In the genomic region with DNA sequence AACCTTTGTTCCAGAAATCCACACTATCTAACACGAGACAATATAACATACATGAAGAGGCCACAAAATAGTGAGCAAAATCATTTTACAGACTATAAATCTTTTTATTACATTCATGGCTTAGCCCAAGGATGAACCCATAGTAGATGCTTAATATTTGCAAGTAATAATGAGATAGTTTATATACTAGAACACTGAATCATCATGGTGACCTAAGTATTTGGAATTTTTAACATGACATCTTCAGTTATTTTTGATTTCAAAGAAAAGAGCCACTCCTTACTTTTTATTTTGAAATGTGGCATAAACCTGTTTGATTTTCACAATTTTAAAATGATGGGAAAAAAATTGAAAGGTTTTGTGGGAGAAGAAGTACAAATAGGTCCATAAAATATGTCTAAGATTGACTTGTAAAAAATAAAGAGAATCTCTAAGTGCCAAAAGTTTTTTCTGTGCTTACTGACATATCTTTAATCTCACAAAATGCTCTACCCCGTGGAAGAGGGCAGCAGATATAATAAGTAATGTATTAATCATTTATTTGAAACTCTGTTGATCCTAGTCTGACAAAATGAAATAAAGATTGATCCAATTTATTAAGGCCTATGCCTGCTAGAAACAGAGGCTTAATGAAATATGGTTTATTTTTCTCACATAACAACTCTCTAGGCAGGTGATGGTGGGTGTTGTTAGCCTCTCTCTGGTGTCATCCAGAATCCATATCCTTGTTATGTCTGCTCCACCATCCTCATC, we compare ENCODE assay signal across 16 cellular contexts.
"Had no signal": no experiment of that assay in that cellular context is flagged by ENCODE, and none has a peak within 500 bp of the region (broad histone marks: within the 10 kb centered on the region; RNA-seq: fewer than 3 reads in every experiment).

No MANE protein-coding gene starts in this region.

- H3K27ac ChIP-seq: gastroesophageal sphincter, upper lobe of right lung had no signal

- H3K27me3 ChIP-seq: gastroesophageal sphincter, upper lobe of right lung had no signal

- H3K4me1 ChIP-seq: gastroesophageal sphincter, upper lobe of right lung had no signal

- H3K9me3 ChIP-seq: gastroesophageal sphincter, upper lobe of right lung had no signal

- ATAC-seq: activated CD8-positive, alpha-beta T cell treated with anti-CD3 and anti-CD28 coated beads, Interleukin-2, amount 10 ng/mL, durations not matched to agents 7 days and 5 days; activated naive CD4-positive, alpha-beta T cell treated with anti-CD3 and anti-CD28 coated beads, Interleukin-2, amount 50 U/mL, for 72 hours; esophagus mucosa; gastroesophageal sphincter; naive thymus-derived CD4-positive, alpha-beta T cell; upper lobe of right lung had no signal

- H3K36me3 ChIP-seq: gastroesophageal sphincter, upper lobe of right lung had no signal

- H3K4me3 ChIP-seq: gastroesophageal sphincter, upper lobe of right lung had no signal

- DNase-seq: activated CD4-positive, alpha-beta T cell treated with anti-CD3 and anti-CD28 coated beads for 1 hour; activated CD4-positive, alpha-beta T cell treated with anti-CD3 and anti-CD28 coated beads, Interleukin-2, amount 50 U/mL, for 1 hour; activated CD8-positive, alpha-beta T cell treated with anti-CD3 and anti-CD28 coated beads, Interleukin-2, amount 10 ng/mL, durations not matched to agents 7 days and 5 days; activated gamma-delta T cell treated with Interleukin-2 at 50 U/mL for 16 hours; effector memory CD4-positive, alpha-beta T cell; head of caudate nucleus; hypothalamus; naive thymus-derived CD4-positive, alpha-beta T cell; posterior cingulate gyrus; stimulated activated CD4-positive, alpha-beta T cell treated with anti-CD3 and anti-CD28 coated beads, Interleukin-4, amount 100 ng/mL, for 24 hours; stimulated activated naive CD4-positive, alpha-beta T cell treated with Interleukin-2 at 50 U/mL for 16 hours; T-helper 1 cell; upper lobe of right lung had no signal
